Comparison of ENCODE assay signal across 8 cellular contexts in the genomic region with DNA sequence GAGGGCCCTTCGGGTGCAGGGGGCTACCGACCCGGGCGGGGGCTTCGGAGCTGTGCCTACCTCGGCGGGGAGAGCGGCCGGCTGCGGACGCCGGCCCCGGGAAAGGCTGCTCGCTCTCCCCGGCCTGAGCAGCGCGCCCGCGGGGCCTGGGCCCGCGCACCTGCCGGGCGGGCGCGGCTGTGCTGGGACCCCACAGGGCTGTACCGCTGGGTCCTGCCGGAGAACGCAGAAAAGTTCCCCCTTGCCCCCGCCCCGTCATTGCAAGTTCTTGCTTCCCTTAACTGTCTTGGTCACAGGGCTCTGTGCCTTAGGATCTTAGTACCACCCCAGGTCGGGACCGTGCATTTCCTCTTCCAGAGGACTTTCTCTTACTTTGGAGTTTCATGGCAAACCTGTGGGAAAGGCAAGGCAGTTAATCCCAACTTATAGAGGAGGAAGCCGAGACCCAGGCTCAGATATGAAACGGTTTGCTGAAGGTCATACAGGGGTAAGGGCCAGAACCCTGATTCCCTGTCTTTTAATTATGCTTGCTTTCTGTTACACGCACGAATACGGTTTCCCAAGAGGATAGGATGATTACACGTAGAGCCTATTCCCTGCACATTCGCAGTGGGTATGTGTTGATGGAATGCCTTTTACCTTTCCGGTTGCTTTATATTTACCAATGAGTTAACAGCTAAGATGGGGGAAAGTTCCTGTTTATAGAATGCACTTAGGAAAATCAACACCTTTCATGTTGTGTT. TPM values are rescaled to one million over a fixed set of nuclear protein-coding genes. Genes with fewer than 3 reads are reported as not detected.
DNase-seq lines count a peak whose midpoint lies in the region; ATAC-seq, FAIRE-seq and TF ChIP-seq lines count a peak whose summit lies in the region.

No MANE protein-coding gene starts in this region.

- intact Hi-C loops in Calu3 (cut with micrococcal nuclease; ENCODE audit: unreplicated experiment): no loop called here

- FAIRE-seq in HTR-8/SVneo (lab: Jason Lieb, UNC): no peak

- ATAC-seq in GM19468 (IDR thresholded peaks at IDR 0.05; ENCODE audit: extremely low read depth, unreplicated experiment) (peak; percentile 1), GM18517 (IDR thresholded peaks at IDR 0.05; ENCODE audit: unreplicated experiment) (no peak)

- no peaks in the 10 kb centered on the region for H3K27me3 Mint-ChIP-seq in Calu3 (ENCODE audit: unreplicated experiment)
- H3K27me3 Mint-ChIP-seq in nephron progenitor cell (ENCODE audit: low read depth, poor library complexity): peaks cover 53% of the 10 kb centered on the region

- DNase-seq in Calu3: no peak
- DNase-seq in HTR-8/SVneo (ENCODE audit: insufficient read length, low spot score): peak; percentile 23
- DNase-seq in activated CD4-positive, alpha-beta T cell treated with anti-CD3 and anti-CD28 coated beads, Interleukin-2, amount 50 U/mL, for 1 hour: peak; percentile 18
- DNase-seq in fibroblast of the aortic adventitia (ENCODE audit: low read depth): peak; percentile 36
- no peak for DNase-seq in nephron progenitor cell
- DNase-seq in NCI-H2029 (lab: John Stamatoyannopoulos, UW): no peak

- peak overlapping the region; percentile 80 for H3K4me3 ChIP-seq in fibroblast of the aortic adventitia (ENCODE audit: low read depth, low read length)

- peak overlapping the region; percentile 86 for H3K27ac Mint-ChIP-seq in Calu3 (ENCODE audit: unreplicated experiment)
- H3K27ac Mint-ChIP-seq in nephron progenitor cell: no peak overlapping the region

- H3K4me1 Mint-ChIP-seq in Calu3 (ENCODE audit: low read depth, unreplicated experiment) (peaks cover 17% of the 10 kb centered on the region), nephron progenitor cell (peaks cover 6% of the 10 kb centered on the region)

- BruUV-seq in Calu3 (replicated peaks; lab: Mats Ljungman, UMichigan): TSS peak; percentile 35

- CTCF ChIA-PET in Calu3 (lab: Charles Lee): no interaction called here

- peaks cover 15% of the 10 kb centered on the region for H3K36me3 Mint-ChIP-seq in Calu3 (ENCODE audit: insufficient read depth, unreplicated experiment)
- H3K36me3 Mint-ChIP-seq in nephron progenitor cell (ENCODE audit: low read depth): no peaks in the 10 kb centered on the region

- H3K4me3 Mint-ChIP-seq in Calu3 (ENCODE audit: low read depth, unreplicated experiment): peak overlapping the region; percentile 80
- H3K4me3 Mint-ChIP-seq in nephron progenitor cell: peak overlapping the region; percentile 88

- H3K9me3 Mint-ChIP-seq in Calu3 (ENCODE audit: low read depth, unreplicated experiment): no peaks in the 10 kb centered on the region
- H3K9me3 Mint-ChIP-seq in nephron progenitor cell: no peaks in the 10 kb centered on the region

- no peak for TF ChIP-seq CTCF in Calu3 (IDR thresholded peaks at IDR 0.05; ENCODE audit: unreplicated experiment)
- TF ChIP-seq CTCF in fibroblast of the aortic adventitia (IDR thresholded peaks at IDR 0.05; ENCODE audit: insufficient read depth, low read length): no peak
- TF ChIP-seq CTCF in nephron progenitor cell (IDR thresholded peaks at IDR 0.05): no peak

RNA-seq across cellular contexts. Expression of a gene that starts 0.7 kb away (rescaled TPM):
- 19.5 and 20.6 TPM in 2 replicates for total RNA-seq in Calu3 (2022)
- total RNA-seq in fibroblast of the aortic adventitia (ENCODE audit: low replicate concordance): 18.2 and 44.8 TPM in 2 replicates

Comparison
In these comparisons a context has a peak if more than half of its experiments do, and no peak if none do; other contexts are left out.
1. DNase-seq: peak in HTR-8/SVneo (single experiment), activated CD4-positive, alpha-beta T cell treated with anti-CD3 and anti-CD28 coated beads, Interleukin-2, amount 50 U/mL, for 1 hour (single experiment) and fibroblast of the aortic adventitia (single experiment); none in Calu3 (single experiment), nephron progenitor cell (single experiment) and NCI-H2029 (single experiment).